10 cellular contexts compared by ENCODE assay signal in genomic region chr1:103529746-103530145, GRCh38. TPM values are rescaled to one million over a fixed set of nuclear protein-coding genes. Genes with fewer than 3 reads are reported as not detected.
DNase-seq lines count a peak whose midpoint lies in the region; ATAC-seq and TF ChIP-seq lines count a peak whose summit lies in the region.
"Had no signal": no experiment of that assay in that cellular context is flagged by ENCODE, and none has a peak within 500 bp of the region (broad histone marks: within the 10 kb centered on the region; RNA-seq: fewer than 3 reads in every experiment).

No MANE protein-coding gene starts in this region.

- H3K9me3 Mint-ChIP-seq in activated CD4-positive, alpha-beta memory T cell treated with anti-CD3 and anti-CD28 coated beads for 36 hours: no peaks in the 10 kb centered on the region

- TF ChIP-seq POLR2A in testis (IDR thresholded peaks at IDR 0.05): no peak

- no peak overlapping the region for H3K27ac ChIP-seq in testis
- H3K27ac ChIP-seq: cardiac muscle cell had no signal

- no peak overlapping the region for H3K4me3 Mint-ChIP-seq in activated CD4-positive, alpha-beta memory T cell treated with anti-CD3 and anti-CD28 coated beads for 36 hours

- DNase-seq in HPDE6-E6E7 (ENCODE audit: extremely low spot score): peak; percentile 15
- peak; percentile 83 for DNase-seq in activated CD4-positive, alpha-beta memory T cell treated with anti-CD3 and anti-CD28 coated beads for 36 hours
- DNase-seq in effector CD4-positive, alpha-beta T cell: peak; percentile 4
- peak; percentile 31 to 55 (median 35) for DNase-seq in stimulated activated CD4-positive, alpha-beta T cell treated with anti-CD3 and anti-CD28 coated beads, TNF-alpha, amount 100 ng/mL, for 24 hours (ENCODE audit: low read depth in 3 of 3)
- no peak for DNase-seq in mesenteric fat pad (ENCODE audit: low spot score)
- no peak for DNase-seq in testis
- DNase-seq: NCI-H524 treated with DMSO at 0.1 percent for 48 hours had no signal

- CTCF ChIA-PET in activated CD4-positive, alpha-beta memory T cell treated with anti-CD3 and anti-CD28 coated beads for 36 hours (lab: Charles Lee): no interaction called here

- H3K9me3 ChIP-seq in testis: no peaks in the 10 kb centered on the region

- peaks cover 4% of the 10 kb centered on the region for H3K4me1 ChIP-seq in testis

- POLR2A ChIA-PET in activated CD4-positive, alpha-beta memory T cell treated with anti-CD3 and anti-CD28 coated beads for 36 hours (lab: Charles Lee): no interaction called here

- intact Hi-C loops in activated CD4-positive, alpha-beta memory T cell treated with anti-CD3 and anti-CD28 coated beads for 36 hours (cut with micrococcal nuclease): no loop called here
- intact Hi-C loops in testis (cut with DNase I; ENCODE audit: low total_unique reads): no loop called here

- H3K27me3 ChIP-seq in testis: no peaks in the 10 kb centered on the region
- H3K27me3 ChIP-seq: cardiac muscle cell had no signal

- H3K27me3 Mint-ChIP-seq in activated CD4-positive, alpha-beta memory T cell treated with anti-CD3 and anti-CD28 coated beads for 36 hours: no peaks in the 10 kb centered on the region

- peaks cover 34% of the 10 kb centered on the region for H3K36me3 Mint-ChIP-seq in activated CD4-positive, alpha-beta memory T cell treated with anti-CD3 and anti-CD28 coated beads for 36 hours

- ATAC-seq in GM19395 (IDR thresholded peaks at IDR 0.05; ENCODE audit: unreplicated experiment) (no peak), HG02840 (IDR thresholded peaks at IDR 0.05; ENCODE audit: low FRiP score, unreplicated experiment) (no peak)

- H3K4me1 Mint-ChIP-seq in activated CD4-positive, alpha-beta memory T cell treated with anti-CD3 and anti-CD28 coated beads for 36 hours (ENCODE audit: low read depth): peaks cover 68% of the 10 kb centered on the region

- no peaks in the 10 kb centered on the region for H3K36me3 ChIP-seq in testis (ENCODE audit: low read depth, missing control alignments)

- no peak overlapping the region for H3K4me3 ChIP-seq in testis
- H3K4me3 ChIP-seq: cardiac muscle cell had no signal

- H3K27ac Mint-ChIP-seq in activated CD4-positive, alpha-beta memory T cell treated with anti-CD3 and anti-CD28 coated beads for 36 hours: no peak overlapping the region

- TF ChIP-seq CTCF in testis (IDR thresholded peaks at IDR 0.05): no peak

- 78 to 84% methylated on average over 8 of the region's 8 CpGs for WGBS in testis, 2 donors

RNA-seq across cellular contexts. Expression of gene RNPC3, which starts 4.2 kb away (rescaled TPM):
- total RNA-seq in activated CD4-positive, alpha-beta memory T cell treated with anti-CD3 and anti-CD28 coated beads for 36 hours: 10 to 100 TPM; 13.9 to 16.4 TPM
- 15.2 TPM for total RNA-seq in mesenteric fat pad
- 10 to 100 TPM; 48.6 to 62.0 TPM for total RNA-seq in testis
- 18.7 TPM for polyA plus RNA-seq in testis (ENCODE audit: insufficient read depth, low read depth, low replicate concordance)

RNA-seq across cellular contexts. Expression of gene AMY2B, which starts 41.6 kb away (rescaled TPM):
- 1 to 10 TPM; 3.9 to 4.4 TPM for total RNA-seq in activated CD4-positive, alpha-beta memory T cell treated with anti-CD3 and anti-CD28 coated beads for 36 hours
- 15.8 TPM for total RNA-seq in mesenteric fat pad
- total RNA-seq in testis: 10 to 100 TPM; 16.0 to 19.4 TPM
- polyA plus RNA-seq in testis (ENCODE audit: insufficient read depth, low read depth, low replicate concordance): 6.6 TPM

Comparison
In these comparisons a context has a peak if more than half of its experiments do, and no peak if none do; other contexts are left out.
1. DNase-seq: peak in HPDE6-E6E7 (single experiment), activated CD4-positive, alpha-beta memory T cell treated with anti-CD3 and anti-CD28 coated beads for 36 hours (single experiment), effector CD4-positive, alpha-beta T cell (single experiment) and stimulated activated CD4-positive, alpha-beta T cell treated with anti-CD3 and anti-CD28 coated beads, TNF-alpha, amount 100 ng/mL, for 24 hours (3 of 3); none in mesenteric fat pad (single experiment) and testis (single experiment).